11 cellular contexts compared by ENCODE assay signal in the genomic region with DNA sequence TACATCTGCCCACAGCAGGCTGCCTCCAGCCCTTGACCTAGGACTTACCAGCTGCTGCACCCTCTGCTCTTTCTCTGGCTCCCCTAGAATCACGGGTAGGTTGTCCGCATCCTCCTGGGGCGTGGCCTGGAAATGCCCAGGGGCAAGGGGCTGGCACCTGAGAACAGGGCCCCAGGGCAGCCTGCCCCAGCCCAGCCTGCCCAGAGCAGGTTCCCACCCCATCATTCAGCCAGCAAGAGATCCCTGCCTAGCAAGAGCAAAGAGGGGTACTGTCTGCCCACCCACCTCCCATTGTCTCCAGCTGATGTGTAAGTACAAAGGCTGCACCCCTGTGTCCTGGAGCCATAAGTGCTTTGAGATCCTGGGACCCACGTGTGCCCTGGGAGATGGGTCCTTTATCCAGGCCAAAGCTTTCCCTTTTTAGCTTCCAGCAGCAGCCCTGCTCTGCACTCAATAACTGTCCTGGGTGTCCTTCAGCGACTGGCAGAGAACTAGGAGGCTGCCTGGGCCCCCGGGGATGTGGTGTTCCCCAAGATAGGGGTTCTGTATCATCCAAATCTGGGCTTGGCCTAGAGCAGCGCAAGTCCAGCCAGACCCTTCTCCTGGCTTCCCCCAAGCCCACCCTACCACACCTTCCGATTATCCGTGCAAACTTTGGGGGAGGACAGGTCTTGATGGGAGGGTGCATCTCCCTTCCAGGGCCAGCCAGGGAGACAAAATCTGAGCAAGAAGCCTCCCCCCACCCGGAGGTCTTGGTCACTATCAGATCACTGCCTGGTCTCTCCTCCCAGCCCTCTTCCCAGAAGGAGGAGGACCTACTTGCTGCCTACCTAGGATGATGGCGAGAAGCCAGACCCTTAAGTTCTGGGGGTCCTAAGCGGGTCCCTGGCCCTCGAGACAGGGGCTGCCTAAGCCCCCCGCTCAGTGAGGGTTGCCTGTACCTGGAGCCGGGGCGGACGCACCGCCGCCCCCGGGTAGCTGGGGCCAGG. TPM values are rescaled to one million over a fixed set of nuclear protein-coding genes. Genes with fewer than 3 reads are reported as not detected.
DNase-seq lines count a peak whose midpoint lies in the region; ATAC-seq and TF ChIP-seq lines count a peak whose summit lies in the region.
"Had no signal": no experiment of that assay in that cellular context is flagged by ENCODE, and none has a peak within 500 bp of the region (broad histone marks: within the 10 kb centered on the region; RNA-seq: fewer than 3 reads in every experiment).

No MANE protein-coding gene starts in this region.

- H3K4me3 Mint-ChIP-seq in activated T-cell treated with anti-CD3 and anti-CD28 coated beads, Interleukin-2, amount 50 U/mL, for 24 hours = peak overlapping the region; percentile 55
- H3K4me3 Mint-ChIP-seq in activated T-cell treated with anti-CD3 and anti-CD28 coated beads, Interleukin-2, amount 50 U/mL, for 4 hours = no peak overlapping the region
- H3K4me3 Mint-ChIP-seq in mesothelial cell of epicardium = peak overlapping the region; percentile 70

- intact Hi-C loops in colonic mucosa (cut with DNase I) = no loop called here

- H3K9me3 ChIP-seq in colonic mucosa (no peaks in the 10 kb centered on the region), tibial nerve (no peaks in the 10 kb centered on the region)

- no peaks in the 10 kb centered on the region for H3K27me3 Mint-ChIP-seq in activated T-cell treated with anti-CD3 and anti-CD28 coated beads, Interleukin-2, amount 50 U/mL, for 24 hours
- H3K27me3 Mint-ChIP-seq in activated T-cell treated with anti-CD3 and anti-CD28 coated beads, Interleukin-2, amount 50 U/mL, for 4 hours (ENCODE audit: low read depth) = no peaks in the 10 kb centered on the region
- H3K27me3 Mint-ChIP-seq in mesothelial cell of epicardium (ENCODE audit: low read depth) = no peaks in the 10 kb centered on the region
- H3K27me3 Mint-ChIP-seq: CD4-positive, CD25-positive, alpha-beta regulatory T cell had no signal

- H3K36me3 Mint-ChIP-seq in activated T-cell treated with anti-CD3 and anti-CD28 coated beads, Interleukin-2, amount 50 U/mL, for 24 hours (ENCODE audit: low read depth) = peaks cover 43% of the 10 kb centered on the region
- peaks cover 5% of the 10 kb centered on the region for H3K36me3 Mint-ChIP-seq in activated T-cell treated with anti-CD3 and anti-CD28 coated beads, Interleukin-2, amount 50 U/mL, for 4 hours (ENCODE audit: insufficient read depth)
- H3K36me3 Mint-ChIP-seq in mesothelial cell of epicardium = peaks cover 5% of the 10 kb centered on the region

- peak overlapping the region; percentile 57 for H3K4me3 ChIP-seq in colonic mucosa
- H3K4me3 ChIP-seq in tibial nerve = peak overlapping the region; percentile 47 to 68 (median 51)

- no peaks in the 10 kb centered on the region for H3K36me3 ChIP-seq in colonic mucosa
- peaks cover 0 to 25% (median 0%) of the 10 kb centered on the region in 3 donors for H3K36me3 ChIP-seq in tibial nerve

- no peaks in the 10 kb centered on the region for H3K27me3 ChIP-seq in colonic mucosa
- peaks cover 0 to 21% of the 10 kb centered on the region in 2 donors for H3K27me3 ChIP-seq in tibial nerve

- H3K27ac ChIP-seq in colonic mucosa (no peak overlapping the region), tibial nerve (peak overlapping the region in 2 of 4 donors; percentile 56 to 76)

- TF ChIP-seq CTCF in colonic mucosa (IDR thresholded peaks at IDR 0.05) = no peak
- no peak for TF ChIP-seq CTCF in mesothelial cell of epicardium (IDR thresholded peaks at IDR 0.05; ENCODE audit: unreplicated experiment)
- TF ChIP-seq CTCF in tibial nerve (IDR thresholded peaks at IDR 0.05) = no peak

- H3K9ac ChIP-seq in colonic mucosa (ENCODE audit: low read depth in 2 of 2, low read length in 2 of 2) = peak overlapping the region; percentile 38 to 87

- 38% methylated on average over 17 to 19 of the region's 20 CpGs for WGBS in tibial nerve, 2 donors

- ATAC-seq in activated T-cell treated with anti-CD3 and anti-CD28 coated beads, Interleukin-2, amount 50 U/mL, for 4 hours = no peak
- ATAC-seq in GM18505 (IDR thresholded peaks at IDR 0.05; ENCODE audit: unreplicated experiment) = no peak

- H3K4me1 ChIP-seq in colonic mucosa = no peaks in the 10 kb centered on the region
- H3K4me1 ChIP-seq in tibial nerve = peaks cover 0 to 24% (median 2%) of the 10 kb centered on the region in 4 donors

- TF ChIP-seq POLR2A in tibial nerve (IDR thresholded peaks at IDR 0.05) = no peak
- TF ChIP-seq POLR2A in GM18505 (IDR thresholded peaks at IDR 0.05; ENCODE audit: borderline replicate concordance, extremely low read depth, insufficient read depth, insufficient read length) = no peak

- DNase-seq in activated T-cell treated with anti-CD3 and anti-CD28 coated beads, Interleukin-2, amount 50 U/mL, for 24 hours = no peak
- DNase-seq in activated T-cell treated with anti-CD3 and anti-CD28 coated beads, Interleukin-2, amount 50 U/mL, for 4 hours = no peak
- DNase-seq in colonic mucosa = no peak
- no peak for DNase-seq in mesothelial cell of epicardium (ENCODE audit: low spot score in 2 of 2, unreplicated experiment in 2 of 2)
- no peak for DNase-seq in tibial nerve (ENCODE audit: low spot score in 2 of 2)
- DNase-seq in HT-29 (ENCODE audit: low spot score) = no peak
- no peak for DNase-seq in CD1c-positive myeloid dendritic cell (ENCODE audit: extremely low spot score)
- DNase-seq: activated naive CD4-positive, alpha-beta T cell had no signal

- H3K9me3 Mint-ChIP-seq in activated T-cell treated with anti-CD3 and anti-CD28 coated beads, Interleukin-2, amount 50 U/mL, for 24 hours = no peaks in the 10 kb centered on the region
- no peaks in the 10 kb centered on the region for H3K9me3 Mint-ChIP-seq in activated T-cell treated with anti-CD3 and anti-CD28 coated beads, Interleukin-2, amount 50 U/mL, for 4 hours
- H3K9me3 Mint-ChIP-seq in mesothelial cell of epicardium = no peaks in the 10 kb centered on the region

- H3K4me1 Mint-ChIP-seq in activated T-cell treated with anti-CD3 and anti-CD28 coated beads, Interleukin-2, amount 50 U/mL, for 24 hours (ENCODE audit: low read depth) = peaks cover 52% of the 10 kb centered on the region
- H3K4me1 Mint-ChIP-seq in activated T-cell treated with anti-CD3 and anti-CD28 coated beads, Interleukin-2, amount 50 U/mL, for 4 hours (ENCODE audit: low read depth) = peaks cover 33% of the 10 kb centered on the region
- peaks cover 19% of the 10 kb centered on the region for H3K4me1 Mint-ChIP-seq in mesothelial cell of epicardium

- no peak for TF ChIP-seq EP300 in tibial nerve (IDR thresholded peaks at IDR 0.05)

- peak overlapping the region; percentile 91 for H3K27ac Mint-ChIP-seq in activated T-cell treated with anti-CD3 and anti-CD28 coated beads, Interleukin-2, amount 50 U/mL, for 24 hours
- H3K27ac Mint-ChIP-seq in mesothelial cell of epicardium = peak overlapping the region; percentile 82
- H3K27ac Mint-ChIP-seq: CD4-positive, CD25-positive, alpha-beta regulatory T cell had no signal

RNA-seq across cellular contexts. Expression of a gene that starts 4.9 kb away (rescaled TPM):
- total RNA-seq in activated T-cell treated with anti-CD3 and anti-CD28 coated beads, Interleukin-2, amount 50 U/mL, for 4 hours = 10 to 100 TPM; 38.6 to 49.6 (median 43.2) TPM
- total RNA-seq in colonic mucosa (1 to 10 TPM; 3.7 to 5.4 TPM), mesothelial cell of epicardium (87.2 to 88.8 TPM (median 88.4 TPM) in 3 replicates), tibial nerve (10 to 100 TPM; 11.4 to 16.3 (median 13.0) TPM)
- total RNA-seq in HT-29 (2014; rRNA removed; shearing (Covaris generic)) = 0.86 and 2.4 TPM in 2 replicates

RNA-seq across cellular contexts. Expression of a gene that starts 28.3 kb away (rescaled TPM):
- 100 to 1,000 TPM; 144 to 154 (median 152) TPM for total RNA-seq in activated T-cell treated with anti-CD3 and anti-CD28 coated beads, Interleukin-2, amount 50 U/mL, for 4 hours
- total RNA-seq in colonic mucosa = 10 to 100 TPM; 68.7 to 75.3 TPM
- 76.8 to 90.7 TPM (median 86.6 TPM) in 3 replicates for total RNA-seq in mesothelial cell of epicardium
- 10 to 100 TPM; 34.5 to 38.0 (median 35.2) TPM for total RNA-seq in tibial nerve
- 53.0 and 60.0 TPM in 2 replicates for total RNA-seq in HT-29 (2014; rRNA removed; shearing (Covaris generic))

RNA-seq across cellular contexts. Expression of a gene that starts 43.0 kb away (rescaled TPM):
- not detected for total RNA-seq in activated T-cell treated with anti-CD3 and anti-CD28 coated beads, Interleukin-2, amount 50 U/mL, for 4 hours
- not detected for total RNA-seq in colonic mucosa
- total RNA-seq in mesothelial cell of epicardium = not detected in 3 replicates
- total RNA-seq in tibial nerve = not detected
- not detected in 2 replicates for total RNA-seq in HT-29 (2014; rRNA removed; shearing (Covaris generic))
- total RNA-seq: CD4-positive, CD25-positive, alpha-beta regulatory T cell; OCI-LY7 had no signal
